ENCODE assay signal across 8 cellular contexts in genomic region chr1:211261229-211261628, GRCh38. TPM values are rescaled to one million over a fixed set of nuclear protein-coding genes. Genes with fewer than 3 reads are reported as not detected.
DNase-seq lines count a peak whose midpoint lies in the region; ATAC-seq and TF ChIP-seq lines count a peak whose summit lies in the region.

No MANE protein-coding gene starts in this region.

- peak overlapping the region; percentile 87; the same call in 1 of the 2 replicates for H3K4me3 ChIP-seq in iPS-18c (ENCODE audit: insufficient read depth, low read depth, low read length)
- H3K4me3 ChIP-seq in stomach: peak overlapping the region; percentile 64 to 96 (median 92)

- H3K4me1 ChIP-seq in stomach: peaks cover 15 to 53% (median 33%) of the 10 kb centered on the region in 4 donors

- peaks cover 11% of the 10 kb centered on the region for H3K36me3 Mint-ChIP-seq in activated T-helper 1 cell treated with anti-CD3 and anti-CD28 coated beads, Interleukin-12 subunit alpha, Interleukin-12 subunit beta, Interleukin-2, Interleukin-4 antibody, amounts not matched to agents 30 ng/mL and 10 ng/mL and 1 ng/mL, durations not matched to agents 14 hours and 24 hours and 36 hours (ENCODE audit: low read depth)

- peak overlapping the region; percentile 90 for H3K4me3 Mint-ChIP-seq in activated T-helper 1 cell treated with anti-CD3 and anti-CD28 coated beads, Interleukin-12 subunit alpha, Interleukin-12 subunit beta, Interleukin-2, Interleukin-4 antibody, amounts not matched to agents 30 ng/mL and 10 ng/mL and 1 ng/mL, durations not matched to agents 14 hours and 24 hours and 36 hours

- no peak for TF ChIP-seq POLR2A in stomach (IDR thresholded peaks at IDR 0.05)

- TF ChIP-seq EP300 in stomach (IDR thresholded peaks at IDR 0.05): no peak

- H3K27me3 ChIP-seq in stomach: no peaks in the 10 kb centered on the region

- H3K27ac Mint-ChIP-seq in activated T-helper 1 cell treated with anti-CD3 and anti-CD28 coated beads, Interleukin-12 subunit alpha, Interleukin-12 subunit beta, Interleukin-2, Interleukin-4 antibody, amounts not matched to agents 30 ng/mL and 10 ng/mL and 1 ng/mL, durations not matched to agents 14 hours and 24 hours and 36 hours: no peak overlapping the region

- ATAC-seq in HG03378 (IDR thresholded peaks at IDR 0.05; ENCODE audit: unreplicated experiment): no peak

- TF ChIP-seq CTCF in stomach (IDR thresholded peaks at IDR 0.05): no peak

- H3K9me3 ChIP-seq in iPS-18c (ENCODE audit: control insufficient read depth, insufficient read depth, low read length) (peaks cover 2% of the 10 kb centered on the region), stomach (no peaks in the 10 kb centered on the region)

- peaks cover 28% of the 10 kb centered on the region for H3K4me1 Mint-ChIP-seq in activated T-helper 1 cell treated with anti-CD3 and anti-CD28 coated beads, Interleukin-12 subunit alpha, Interleukin-12 subunit beta, Interleukin-2, Interleukin-4 antibody, amounts not matched to agents 30 ng/mL and 10 ng/mL and 1 ng/mL, durations not matched to agents 14 hours and 24 hours and 36 hours (ENCODE audit: low read depth)

- 31 to 37% (median 34%) methylated on average over 2 of the region's 2 CpGs for WGBS in stomach, 5 donors

- H3K27me3 Mint-ChIP-seq in activated T-helper 1 cell treated with anti-CD3 and anti-CD28 coated beads, Interleukin-12 subunit alpha, Interleukin-12 subunit beta, Interleukin-2, Interleukin-4 antibody, amounts not matched to agents 30 ng/mL and 10 ng/mL and 1 ng/mL, durations not matched to agents 14 hours and 24 hours and 36 hours (ENCODE audit: insufficient read depth): no peaks in the 10 kb centered on the region

- H3K36me3 ChIP-seq in stomach: peaks cover 0 to 12% (median 3%) of the 10 kb centered on the region in 4 donors

- intact Hi-C loops in activated T-helper 1 cell treated with anti-CD3 and anti-CD28 coated beads, Interleukin-12 subunit alpha, Interleukin-12 subunit beta, Interleukin-2, Interleukin-4 antibody, amounts not matched to agents 30 ng/mL and 10 ng/mL and 1 ng/mL, durations not matched to agents 14 hours and 24 hours and 36 hours (cut with micrococcal nuclease): loop anchor here (10.0 kb wide), 2 partner anchors 414 to 1496 kb away; partner anchors contain the start of gene NEK2
- intact Hi-C loops in stomach (cut with DNase I; ENCODE audit: low total_unique reads): no loop called here

- peak; percentile 23 for DNase-seq in SIG-M5 treated with dmso at 0.1 percent for 504 hours (lab: John Stamatoyannopoulos, UW; ENCODE audit: unreplicated experiment)
- DNase-seq in SIG-M5 (lab: John Stamatoyannopoulos, UW): no peak
- no peak for DNase-seq in activated T-helper 1 cell treated with anti-CD3 and anti-CD28 coated beads, Interleukin-12 subunit alpha, Interleukin-12 subunit beta, Interleukin-2, Interleukin-4 antibody, amounts not matched to agents 30 ng/mL and 10 ng/mL and 1 ng/mL, durations not matched to agents 14 hours and 24 hours and 36 hours (ENCODE audit: low spot score)
- DNase-seq in stomach: no peak
- no peak for DNase-seq in globus pallidus (ENCODE audit: low spot score)
- DNase-seq in NOMO-1 (lab: John Stamatoyannopoulos, UW; ENCODE audit: unreplicated experiment in 2 of 2): no peak

- H3K9me3 Mint-ChIP-seq in activated T-helper 1 cell treated with anti-CD3 and anti-CD28 coated beads, Interleukin-12 subunit alpha, Interleukin-12 subunit beta, Interleukin-2, Interleukin-4 antibody, amounts not matched to agents 30 ng/mL and 10 ng/mL and 1 ng/mL, durations not matched to agents 14 hours and 24 hours and 36 hours: no peaks in the 10 kb centered on the region

- peak overlapping the region in 4 of 5 donors; percentile 94 to 99 (median 98) for H3K27ac ChIP-seq in stomach

RNA-seq across cellular contexts. Expression of gene RCOR3, which starts 2.1 kb away (rescaled TPM):
- total RNA-seq in activated T-helper 1 cell treated with anti-CD3 and anti-CD28 coated beads, Interleukin-12 subunit alpha, Interleukin-12 subunit beta, Interleukin-2, Interleukin-4 antibody, amounts not matched to agents 30 ng/mL and 10 ng/mL and 1 ng/mL, durations not matched to agents 14 hours and 24 hours and 36 hours: 40.5 and 41.0 TPM in 2 replicates
- total RNA-seq in stomach: 100 to 1,000 TPM in 1 of 5 donors, 10 to 100 TPM in 4; 17.9 to 128 (median 81.3) TPM
- 10 to 100 TPM; 11.1 to 22.2 (median 15.0) TPM for polyA plus RNA-seq in stomach
